ENCODE assay signal across 1 cellular context in the genomic region with DNA sequence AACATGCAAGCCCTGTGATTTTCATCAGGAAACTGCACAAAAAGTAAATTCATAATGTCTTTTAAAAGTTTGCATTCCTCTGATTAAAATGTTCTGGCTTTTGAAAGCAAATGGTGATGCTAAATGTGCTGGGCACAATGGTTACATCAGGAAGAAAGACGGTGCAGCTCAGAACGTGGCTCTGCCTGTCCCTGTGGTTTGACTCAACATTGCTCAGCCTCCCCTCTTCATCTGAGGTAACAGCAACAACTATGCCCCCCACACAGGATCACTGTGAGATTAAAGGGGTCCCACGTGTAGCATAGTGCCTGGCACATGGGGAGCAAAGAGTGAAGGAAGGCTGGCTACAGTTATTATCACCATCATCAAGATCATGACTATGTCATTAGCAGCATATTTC.
TF ChIP-seq lines count a peak whose summit lies in the region.

No MANE protein-coding gene starts in this region.

TF ChIP-seq in IMR-90, 13 proteins besides CTCF, POLR2A, EP300 and RAD21:
- TF ChIP-seq RFX5 (IDR thresholded peaks at IDR 0.05; ENCODE audit: low read depth, low read length) (no peak), SMC3 (IDR thresholded peaks at IDR 0.05; ENCODE audit: low read depth, low read length) (no peak), CHD1 (IDR thresholded peaks at IDR 0.05; ENCODE audit: low read depth, low read length) (no peak), BHLHE40 (IDR thresholded peaks at IDR 0.05; ENCODE audit: low read depth, low read length) (no peak), RCOR1 (IDR thresholded peaks at IDR 0.05; ENCODE audit: insufficient replicate concordance, low read length) (no peak), FOS (IDR thresholded peaks at IDR 0.05; ENCODE audit: low read depth, low read length) (no peak)
